8 cellular contexts compared by ENCODE assay signal in genomic region chr4:83548151-83548905, GRCh38.
A peak's percentile ranks its signal among the peaks of the same experiment; 100 is the strongest.
DNase-seq lines count a peak whose midpoint lies in the region; ATAC-seq and TF ChIP-seq lines count a peak whose summit lies in the region.

No MANE protein-coding gene starts in this region.

- no peak for TF ChIP-seq CTCF in foreskin fibroblast (IDR thresholded peaks at IDR 0.05; ENCODE audit: low read depth, low read length)

- H3K4me3 ChIP-seq in foreskin fibroblast (ENCODE audit: low read depth in 1 of 2, low read length in 2 of 2), result no peak overlapping the region

- ATAC-seq in GM19324 (IDR thresholded peaks at IDR 0.05; ENCODE audit: low FRiP score, unreplicated experiment), result peak; percentile 80
- peak; percentile 94 for ATAC-seq in HG03342 (IDR thresholded peaks at IDR 0.05; ENCODE audit: unreplicated experiment)

- DNase-seq in AML-193 (lab: John Stamatoyannopoulos, UW) (peak; percentile 82 to 85), NOMO-1 (lab: John Stamatoyannopoulos, UW; ENCODE audit: unreplicated experiment in 2 of 2) (peak; percentile 77 to 91), activated T-cell treated with anti-CD3 and anti-CD28 coated beads for 4 hours (peak; percentile 18), foreskin fibroblast (peak; percentile 92 to 97), smooth muscle cell of the brain vasculature (ENCODE audit: low read depth, low spot score) (peak; percentile 36), cerebellar cortex (ENCODE audit: low spot score) (no peak)
